Comparison of ENCODE assay signal across 12 cellular contexts in the genomic region with DNA sequence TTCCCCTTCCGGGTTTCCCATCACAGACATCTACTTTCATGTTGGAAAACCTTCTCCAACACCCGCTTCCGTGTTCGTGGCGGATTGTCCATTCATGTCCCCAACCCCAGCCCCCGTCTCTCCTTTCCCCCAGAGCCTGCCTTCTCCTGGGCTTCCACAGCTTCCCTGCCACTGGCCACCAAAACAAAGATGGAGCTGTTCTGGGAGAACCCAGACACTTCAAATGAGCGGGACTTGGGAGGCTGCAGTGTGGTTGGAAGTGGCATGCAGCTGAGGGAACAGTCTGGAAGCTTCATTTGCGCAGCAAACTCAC. TPM values are rescaled to one million over a fixed set of nuclear protein-coding genes. Genes with fewer than 3 reads are reported as not detected.
A peak's percentile ranks its signal among the peaks of the same experiment; 100 is the strongest.
DNase-seq lines count a peak whose midpoint lies in the region; ATAC-seq, FAIRE-seq and TF ChIP-seq lines count a peak whose summit lies in the region.
"Had no signal": no experiment of that assay in that cellular context is flagged by ENCODE, and none has a peak within 500 bp of the region (broad histone marks: within the 10 kb centered on the region; RNA-seq: fewer than 3 reads in every experiment).

No MANE protein-coding gene starts in this region.

- TF ChIP-seq EP300 in GM12878 (IDR thresholded peaks at IDR 0.05; ENCODE audit: borderline replicate concordance in 1 of 2, control insufficient read depth in 1 of 2, low read depth in 2 of 2, low read length in 2 of 2) = no peak
- TF ChIP-seq EP300 in upper lobe of left lung (IDR thresholded peaks at IDR 0.05) = no peak

- H3K27ac ChIP-seq in GM12878 (ENCODE audit: control insufficient read depth, insufficient read depth) (peak overlapping the region; percentile 75), upper lobe of left lung (peak overlapping the region; percentile 85 to 90 (median 86))

- H2AFZ ChIP-seq in GM12878 (ENCODE audit: control insufficient read depth, low read depth, low read length) = no peak overlapping the region

- 89% methylated on average over 8 of the region's 8 CpGs for WGBS in GM12878 (ENCODE audit: insufficient coverage, insufficient replicate concordance, low lambda C conversion rate, missing lambda C conversion rate)
- 84 to 88% methylated on average over 8 of the region's 8 CpGs for WGBS in upper lobe of left lung, 2 donors

- TF ChIP-seq RAD21 in GM12878 (IDR thresholded peaks at IDR 0.05; ENCODE audit: insufficient read depth, low read depth, low read length) = no peak

- peaks cover 45% of the 10 kb centered on the region for H3K4me1 ChIP-seq in GM12878 (ENCODE audit: control insufficient read depth, insufficient read depth, low read length)
- H3K4me1 ChIP-seq in upper lobe of left lung = peaks cover 38 to 80% (median 63%) of the 10 kb centered on the region in 4 donors

- no peaks in the 10 kb centered on the region for H3K27me3 Mint-ChIP-seq in activated naive CD8-positive, alpha-beta T cell
- peaks cover 12% of the 10 kb centered on the region for H3K27me3 Mint-ChIP-seq in activated naive CD8-positive, alpha-beta T cell treated with anti-CD3 and anti-CD28 coated beads for 36 hours
- H3K27me3 Mint-ChIP-seq in natural killer cell (ENCODE audit: low read depth in 2 of 2) = no peaks in the 10 kb centered on the region

- peak overlapping the region; percentile 97 for H3K4me2 ChIP-seq in GM12878 (ENCODE audit: control insufficient read depth, insufficient read depth)

- peaks cover 55% of the 10 kb centered on the region for H3K4me1 Mint-ChIP-seq in activated naive CD8-positive, alpha-beta T cell (ENCODE audit: low read depth)
- H3K4me1 Mint-ChIP-seq in activated naive CD8-positive, alpha-beta T cell treated with anti-CD3 and anti-CD28 coated beads for 36 hours = peaks cover 54% of the 10 kb centered on the region
- H3K4me1 Mint-ChIP-seq in natural killer cell = peaks cover 80 to 87% of the 10 kb centered on the region in 2 donors

- CTCF ChIA-PET in GM12878 (lab: Yijun Ruan, JAX) = interaction anchor here (1.0 to 2.1 kb wide), 3 partner anchors 11 to 89 kb away, joined by 4 to 14 read pairs (median 5); no protein-coding TSS in a partner anchor

- no TSS peak for BruUV-seq in GM12878 (replicated peaks; lab: Mats Ljungman, UMichigan)

- SMC1A ChIA-PET in GM12878 (lab: Charles Lee; ENCODE audit: uncharacterized antibody, unreplicated experiment) = interaction anchor here (0.6 to 1.6 kb wide), 3 partner anchors 10 to 89 kb away, joined by 3 to 4 read pairs (median 3); no protein-coding TSS in a partner anchor

- no peak for DNase-seq in activated naive CD8-positive, alpha-beta T cell treated with anti-CD3 and anti-CD28 coated beads for 36 hours
- DNase-seq in GM12878 (ENCODE audit: low read depth, low spot score) (no peak), natural killer cell (no peak), upper lobe of left lung (no peak), dedifferentiated amniotic fluid mesenchymal stem cell (ENCODE audit: extremely low spot score) (no peak), iPS-NIHi7 (ENCODE audit: extremely low spot score) (no peak), COLO829 (ENCODE audit: low spot score) (no peak)
- DNase-seq: NCI-H345, retina had no signal

- H3K36me3 Mint-ChIP-seq in activated naive CD8-positive, alpha-beta T cell = peaks cover 4% of the 10 kb centered on the region
- peaks cover 25% of the 10 kb centered on the region for H3K36me3 Mint-ChIP-seq in activated naive CD8-positive, alpha-beta T cell treated with anti-CD3 and anti-CD28 coated beads for 36 hours
- H3K36me3 Mint-ChIP-seq in natural killer cell = no peaks in the 10 kb centered on the region

- H3K9me3 ChIP-seq in GM12878 (replicated peaks; ENCODE audit: control insufficient read depth, insufficient read depth, low read length) (no peaks in the 10 kb centered on the region), upper lobe of left lung (no peaks in the 10 kb centered on the region)

- H3K9me3 Mint-ChIP-seq in activated naive CD8-positive, alpha-beta T cell (ENCODE audit: low read depth) = no peaks in the 10 kb centered on the region
- no peaks in the 10 kb centered on the region for H3K9me3 Mint-ChIP-seq in activated naive CD8-positive, alpha-beta T cell treated with anti-CD3 and anti-CD28 coated beads for 36 hours
- H3K9me3 Mint-ChIP-seq in natural killer cell = no peaks in the 10 kb centered on the region

- no peak overlapping the region for H3K27ac Mint-ChIP-seq in activated naive CD8-positive, alpha-beta T cell
- no peak overlapping the region for H3K27ac Mint-ChIP-seq in activated naive CD8-positive, alpha-beta T cell treated with anti-CD3 and anti-CD28 coated beads for 36 hours
- H3K27ac Mint-ChIP-seq in natural killer cell = peak overlapping the region; percentile 93 to 100

- POLR2A ChIA-PET in GM12878 (lab: Charles Lee) = interaction anchor here (0.5 to 1.3 kb wide), 2 partner anchors 9 to 976 kb away, joined by 3 to 4 read pairs; no protein-coding TSS in a partner anchor

- H4K20me1 ChIP-seq in GM12878 (ENCODE audit: control insufficient read depth, insufficient read depth) = no peaks in the 10 kb centered on the region; the same call in 1 of the 2 replicates

- TF ChIP-seq POLR2A in GM12878 (IDR thresholded peaks at IDR 0.05; ENCODE audit: low read depth, low read length) (no peak), upper lobe of left lung (IDR thresholded peaks at IDR 0.05) (no peak)

- TF ChIP-seq CTCF in GM12878 (IDR thresholded peaks at IDR 0.05 in 2 of 3, conservative IDR thresholded peaks at IDR 0.05 in 1 of 3; ENCODE audit: control insufficient read depth in 2 of 3, extremely low read depth in 1 of 3, insufficient read depth in 1 of 3, low read depth in 3 of 3, low read length in 3 of 3) (no peak), natural killer cell (IDR thresholded peaks at IDR 0.05) (no peak), upper lobe of left lung (IDR thresholded peaks at IDR 0.05) (no peak)

- H3K79me2 ChIP-seq in GM12878 (ENCODE audit: control insufficient read depth, insufficient read depth, low read length) = peaks cover 66% of the 10 kb centered on the region

- intact Hi-C loops in GM12878 (cut with micrococcal nuclease; ENCODE audit: unreplicated experiment) = no loop called here
- intact Hi-C loops in natural killer cell (cut with micrococcal nuclease) = no loop called here

- peak overlapping the region; percentile 94 for H3K4me3 Mint-ChIP-seq in activated naive CD8-positive, alpha-beta T cell
- no peak overlapping the region for H3K4me3 Mint-ChIP-seq in activated naive CD8-positive, alpha-beta T cell treated with anti-CD3 and anti-CD28 coated beads for 36 hours
- H3K4me3 Mint-ChIP-seq in natural killer cell = peak overlapping the region; percentile 97

- H3K27me3 ChIP-seq in GM12878 (replicated peaks in 1 of 2; ENCODE audit: control insufficient read depth in 2 of 2, insufficient read depth in 2 of 2, low read length in 1 of 2) = peaks cover 0 to 3% of the 10 kb centered on the region in 2 experiments; a peak in 1 of 4 replicates
- H3K27me3 ChIP-seq in upper lobe of left lung = no peaks in the 10 kb centered on the region

- H3K9ac ChIP-seq in GM12878 (ENCODE audit: control insufficient read depth, insufficient read depth, low read length) = peak overlapping the region; percentile 83; the same call in 1 of the 2 replicates

- H3K4me3 ChIP-seq in GM12878 (peak overlapping the region; percentile 97), upper lobe of left lung (peak overlapping the region in 2 of 4 donors; percentile 95 to 96)
- H3K4me3 ChIP-seq: K562 had no signal

- RAD21 ChIA-PET in GM12878 (lab: Charles Lee; ENCODE audit: unreplicated experiment) = interaction anchor here (1.1 to 1.6 kb wide), 5 partner anchors 9 to 114 kb away, joined by 3 to 10 read pairs (median 3); partner anchors contain the start of gene DNAJC16

- no peak for FAIRE-seq in GM12878 (lab: Jason Lieb, UNC)
- FAIRE-seq: K562 had no signal

- in situ Hi-C loops in GM12878 (cut with MboI) = no loop called here

- peaks cover 0 to 2% of the 10 kb centered on the region in 2 experiments; a peak in 1 of 4 replicates for H3K36me3 ChIP-seq in GM12878 (ENCODE audit: control insufficient read depth in 2 of 2, insufficient read depth in 2 of 2, low read length in 1 of 2)
- peaks cover 0 to 5% (median 0%) of the 10 kb centered on the region in 4 donors for H3K36me3 ChIP-seq in upper lobe of left lung

- ATAC-seq in GM12878 (no peak), natural killer cell (no peak), upper lobe of left lung (ENCODE audit: low FRiP score in 2 of 2) (no peak)
- ATAC-seq: K562 had no signal

RNA-seq across cellular contexts. Expression of gene EFHD2, which starts 2.8 kb away (rescaled TPM):
- total RNA-seq in activated naive CD8-positive, alpha-beta T cell treated with anti-CD3 and anti-CD28 coated beads for 36 hours = 10 to 100 TPM; 45.6 to 46.2 TPM
- total RNA-seq in GM12878 (2013; cell fraction: nucleolus; rRNA removed) = 16.2 and 21.3 TPM in 2 replicates
- 68.9 and 85.1 TPM in 2 replicates for total RNA-seq in GM12878 (2014; rRNA removed)
- 25.7 and 31.5 TPM in 2 replicates for total RNA-seq in GM12878 (2014; rRNA removed; fragmentation: Illumina TruSeq; extraction: Trizol)
- total RNA-seq in GM12878 (2021) = 106 and 107 TPM in 2 replicates
- polyA plus RNA-seq in GM12878 (2011; ENCODE audit: low read depth) = 21.5 TPM
- polyA plus RNA-seq in GM12878 (2011; rRNA removed) = 27.6 and 47.2 TPM in 2 replicates
- polyA plus RNA-seq in GM12878 (2011; cell fraction: cytosol; rRNA removed) = 57.7 and 83.4 TPM in 2 replicates
- 55.8 and 67.2 TPM in 2 replicates for polyA plus RNA-seq in GM12878 (2011; cell fraction: nucleus; rRNA removed)
- 54.9 and 67.3 TPM in 2 replicates for polyA plus RNA-seq in GM12878 (2012)
- 8.7 and 31.3 TPM in 2 replicates for polyA plus RNA-seq in GM12878 (2014; fragmentation: Illumina TruSeq; extraction: Trizol)
- polyA plus RNA-seq in GM12878 (2014; fragmentation: Nextera tagmentation; extraction: Ambion mirVana) = 1 to 10 TPM; 4.0 to 6.6 TPM
- 99.2 and 126 TPM in 2 replicates for polyA plus RNA-seq in GM12878 (2014; rRNA removed)
- polyA plus RNA-seq in GM12878 (2016; fragmentation: Nextera tagmentation; extraction: Ambion mirVana) = 100 to 1,000 TPM in 1 of 2 experiments, 10 to 100 TPM in 1; 96.3 to 114 TPM
- polyA minus RNA-seq in GM12878 (2011; rRNA and poly(A)+ RNA removed) = 13.5 and 27.4 TPM in 2 replicates
- polyA minus RNA-seq in GM12878 (2011; cell fraction: cytosol; rRNA and poly(A)+ RNA removed) = 21.4 and 25.4 TPM in 2 replicates
- 6.2 and 10.5 TPM in 2 replicates for polyA minus RNA-seq in GM12878 (2011; cell fraction: nucleus; rRNA and poly(A)+ RNA removed)
- 100 to 1,000 TPM; 804 to 952 (median 855) TPM for total RNA-seq in natural killer cell
- total RNA-seq in upper lobe of left lung = 100 to 1,000 TPM in 1 of 6 donors, 10 to 100 TPM in 5; 62.9 to 123 (median 91.2) TPM

RNA-seq across cellular contexts. Expression of gene CTRC, which starts 25.8 kb away (rescaled TPM):
- under 1 TPM in 1 of 2 experiments, not detected in 1; 0.30 TPM for total RNA-seq in activated naive CD8-positive, alpha-beta T cell treated with anti-CD3 and anti-CD28 coated beads for 36 hours
- not detected in 2 replicates for total RNA-seq in GM12878 (2013; cell fraction: nucleolus; rRNA removed)
- total RNA-seq in GM12878 (2014; rRNA removed) = not detected in 2 replicates
- total RNA-seq in GM12878 (2014; rRNA removed; fragmentation: Illumina TruSeq; extraction: Trizol) = not detected in 2 replicates
- 1.5 and 1.9 TPM in 2 replicates for total RNA-seq in GM12878 (2021)
- polyA plus RNA-seq in GM12878 (2011; ENCODE audit: low read depth) = not detected
- not detected in 2 replicates for polyA plus RNA-seq in GM12878 (2011; rRNA removed)
- polyA plus RNA-seq in GM12878 (2011; cell fraction: cytosol; rRNA removed) = not detected in 2 replicates
- polyA plus RNA-seq in GM12878 (2011; cell fraction: nucleus; rRNA removed) = 0.22 TPM in 1 of 2 replicates, not detected in the other
- not detected in 2 replicates for polyA plus RNA-seq in GM12878 (2012)
- polyA plus RNA-seq in GM12878 (2014; fragmentation: Illumina TruSeq; extraction: Trizol) = 0.79 TPM in 1 of 2 replicates, not detected in the other
- polyA plus RNA-seq in GM12878 (2014; fragmentation: Nextera tagmentation; extraction: Ambion mirVana) = not detected
- 0.03 TPM in 1 of 2 replicates, not detected in the other for polyA plus RNA-seq in GM12878 (2014; rRNA removed)
- polyA plus RNA-seq in GM12878 (2016; fragmentation: Nextera tagmentation; extraction: Ambion mirVana) = not detected
- not detected in 2 replicates for polyA minus RNA-seq in GM12878 (2011; rRNA and poly(A)+ RNA removed)
- not detected in 2 replicates for polyA minus RNA-seq in GM12878 (2011; cell fraction: cytosol; rRNA and poly(A)+ RNA removed)
- polyA minus RNA-seq in GM12878 (2011; cell fraction: nucleus; rRNA and poly(A)+ RNA removed) = not detected in 2 replicates
- 1 to 10 TPM; 5.5 to 9.7 (median 6.4) TPM for total RNA-seq in natural killer cell
- total RNA-seq in upper lobe of left lung = 1 to 10 TPM in 2 of 6 donors, under 1 TPM in 1, not detected in 3; 0.30 to 5.3 (median 2.9) TPM
- total RNA-seq: dermis microvascular lymphatic vessel endothelial cell had no signal
- polyA plus RNA-seq: K562 had no signal

RNA-seq across cellular contexts. Expression of gene CELA2A, which starts 44.1 kb away (rescaled TPM):
- not detected for total RNA-seq in activated naive CD8-positive, alpha-beta T cell treated with anti-CD3 and anti-CD28 coated beads for 36 hours
- not detected in 2 replicates for total RNA-seq in GM12878 (2013; cell fraction: nucleolus; rRNA removed)
- not detected in 2 replicates for total RNA-seq in GM12878 (2014; rRNA removed)
- total RNA-seq in GM12878 (2014; rRNA removed; fragmentation: Illumina TruSeq; extraction: Trizol) = not detected in 2 replicates
- 0.90 and 1.5 TPM in 2 replicates for total RNA-seq in GM12878 (2021)
- not detected for polyA plus RNA-seq in GM12878 (2011; ENCODE audit: low read depth)
- polyA plus RNA-seq in GM12878 (2011; rRNA removed) = not detected in 2 replicates
- polyA plus RNA-seq in GM12878 (2011; cell fraction: cytosol; rRNA removed) = not detected in 2 replicates
- polyA plus RNA-seq in GM12878 (2011; cell fraction: nucleus; rRNA removed) = not detected in 2 replicates
- not detected in 2 replicates for polyA plus RNA-seq in GM12878 (2012)
- not detected in 2 replicates for polyA plus RNA-seq in GM12878 (2014; fragmentation: Illumina TruSeq; extraction: Trizol)
- not detected for polyA plus RNA-seq in GM12878 (2014; fragmentation: Nextera tagmentation; extraction: Ambion mirVana)
- polyA plus RNA-seq in GM12878 (2014; rRNA removed) = not detected in 2 replicates
- not detected for polyA plus RNA-seq in GM12878 (2016; fragmentation: Nextera tagmentation; extraction: Ambion mirVana)
- polyA minus RNA-seq in GM12878 (2011; rRNA and poly(A)+ RNA removed) = not detected in 2 replicates
- polyA minus RNA-seq in GM12878 (2011; cell fraction: cytosol; rRNA and poly(A)+ RNA removed) = not detected in 2 replicates
- polyA minus RNA-seq in GM12878 (2011; cell fraction: nucleus; rRNA and poly(A)+ RNA removed) = not detected in 2 replicates
- total RNA-seq in natural killer cell = not detected
- 1 to 10 TPM in 1 of 6 donors, under 1 TPM in 1, not detected in 4; 0.83 to 2.3 TPM for total RNA-seq in upper lobe of left lung
- total RNA-seq: dermis microvascular lymphatic vessel endothelial cell had no signal
- polyA plus RNA-seq: K562 had no signal

Comparison
In these comparisons a context has a peak if more than half of its experiments do, and no peak if none do; other contexts are left out.
1. H3K27ac Mint-ChIP-seq: peak in natural killer cell (2 of 2); none in activated naive CD8-positive, alpha-beta T cell (single experiment) and activated naive CD8-positive, alpha-beta T cell treated with anti-CD3 and anti-CD28 coated beads for 36 hours (single experiment).
2. RNA of gene EFHD2, which starts 2.8 kb away (total RNA-seq): 804 to 952 TPM in natural killer cell; 62.9 to 123 TPM in upper lobe of left lung, 16.2 to 107 TPM in GM12878 and 45.6 to 46.2 TPM in activated naive CD8-positive, alpha-beta T cell treated with anti-CD3 and anti-CD28 coated beads for 36 hours; every median in the first group is over 4 times any median in the second.